8 cellular contexts compared by ENCODE assay signal in genomic region chrX:39855748-39856129, GRCh38.
DNase-seq lines count a peak whose midpoint lies in the region; ATAC-seq and TF ChIP-seq lines count a peak whose summit lies in the region.

No MANE protein-coding gene starts in this region.

- CTCF ChIA-PET in CD4-positive, alpha-beta T cell (lab: Charles Lee): interaction anchor here (0.5 to 3.0 kb wide), 7 partner anchors 14 to 1259 kb away, joined by 3 to 11 read pairs (median 3); no protein-coding TSS in a partner anchor

- DNase-seq in CD4-positive, alpha-beta T cell: peak; percentile 37 to 77 (median 64)
- peak; percentile 43 for DNase-seq in HT-29 (ENCODE audit: low spot score)
- peak; percentile 76 for DNase-seq in RPMI7951 (ENCODE audit: low read depth)
- DNase-seq in activated T-helper 2 cell treated with anti-CD3 and anti-CD28 coated beads, Interferon-gamma antibody, Interleukin-2, Interleukin-4, amounts not matched to agents 10 μg/mL and 5 μg/mL and 100 μg/mL, durations not matched to agents 14 hours and 24 hours and 36 hours (ENCODE audit: low spot score): peak; percentile 68
- no peak for DNase-seq in lower lobe of right lung
- DNase-seq in stimulated activated naive CD8-positive, alpha-beta T cell treated with anti-CD3 and anti-CD28 coated beads, Interleukin-15, amount 100 ng/mL, for 72 hours: peak; percentile 62 to 77
- no peak for DNase-seq in SKM-1 (lab: John Stamatoyannopoulos, UW; ENCODE audit: unreplicated experiment)

- peaks cover 68% of the 10 kb centered on the region for H3K4me1 Mint-ChIP-seq in CD4-positive, alpha-beta T cell (ENCODE audit: low read depth)
- peaks cover 63% of the 10 kb centered on the region for H3K4me1 Mint-ChIP-seq in activated T-helper 2 cell treated with anti-CD3 and anti-CD28 coated beads, Interferon-gamma antibody, Interleukin-2, Interleukin-4, amounts not matched to agents 10 μg/mL and 5 μg/mL and 100 μg/mL, durations not matched to agents 14 hours and 24 hours and 36 hours (ENCODE audit: low read depth)
- peaks cover 87% of the 10 kb centered on the region for H3K4me1 Mint-ChIP-seq in stimulated activated naive CD8-positive, alpha-beta T cell treated with anti-CD3 and anti-CD28 coated beads, Interleukin-15, amount 100 ng/mL, for 72 hours

- intact Hi-C loops in CD4-positive, alpha-beta T cell (cut with DNase I, micrococcal nuclease): loop anchor here in 1 of 2 experiments (1.0 to 5.0 kb wide), 4 partner anchors 41 to 320 kb away; partner anchors contain the start of gene BCOR
- intact Hi-C loops in activated T-helper 2 cell treated with anti-CD3 and anti-CD28 coated beads, Interferon-gamma antibody, Interleukin-2, Interleukin-4, amounts not matched to agents 10 μg/mL and 5 μg/mL and 100 μg/mL, durations not matched to agents 14 hours and 24 hours and 36 hours (cut with micrococcal nuclease): loop anchor here (1.0 to 10.0 kb wide), 14 partner anchors 15 to 1043 kb away; partner anchors contain the start of gene BCOR
- intact Hi-C loops in lower lobe of right lung (cut with DNase I): no loop called here

- no peaks in the 10 kb centered on the region for H3K9me3 ChIP-seq in CD4-positive, alpha-beta T cell (ENCODE audit: control insufficient read depth, low read length)
- H3K9me3 ChIP-seq in lower lobe of right lung: no peaks in the 10 kb centered on the region

- H3K36me3 ChIP-seq in lower lobe of right lung: no peaks in the 10 kb centered on the region

- H3K4me1 ChIP-seq in lower lobe of right lung: peaks cover 24% of the 10 kb centered on the region

- no peaks in the 10 kb centered on the region for H3K9me3 Mint-ChIP-seq in CD4-positive, alpha-beta T cell
- H3K9me3 Mint-ChIP-seq in activated T-helper 2 cell treated with anti-CD3 and anti-CD28 coated beads, Interferon-gamma antibody, Interleukin-2, Interleukin-4, amounts not matched to agents 10 μg/mL and 5 μg/mL and 100 μg/mL, durations not matched to agents 14 hours and 24 hours and 36 hours: no peaks in the 10 kb centered on the region
- no peaks in the 10 kb centered on the region for H3K9me3 Mint-ChIP-seq in stimulated activated naive CD8-positive, alpha-beta T cell treated with anti-CD3 and anti-CD28 coated beads, Interleukin-15, amount 100 ng/mL, for 72 hours

- TF ChIP-seq CTCF in CD4-positive, alpha-beta T cell (IDR thresholded peaks at IDR 0.05): no peak
- no peak for TF ChIP-seq CTCF in lower lobe of right lung (IDR thresholded peaks at IDR 0.05)

- POLR2A ChIA-PET in CD4-positive, alpha-beta T cell (lab: Charles Lee): interaction anchor here (1.1 to 2.2 kb wide), 9 partner anchors 36 to 321 kb away, joined by 3 to 11 read pairs (median 8); partner anchors contain the start of gene BCOR

- H3K27ac ChIP-seq in CD4-positive, alpha-beta T cell (ENCODE audit: low read depth, low read length): peak overlapping the region; percentile 97
- H3K27ac ChIP-seq in lower lobe of right lung: peak overlapping the region; percentile 41

- no peaks in the 10 kb centered on the region for H3K27me3 Mint-ChIP-seq in CD4-positive, alpha-beta T cell
- no peaks in the 10 kb centered on the region for H3K27me3 Mint-ChIP-seq in activated T-helper 2 cell treated with anti-CD3 and anti-CD28 coated beads, Interferon-gamma antibody, Interleukin-2, Interleukin-4, amounts not matched to agents 10 μg/mL and 5 μg/mL and 100 μg/mL, durations not matched to agents 14 hours and 24 hours and 36 hours (ENCODE audit: low read depth)
- no peaks in the 10 kb centered on the region for H3K27me3 Mint-ChIP-seq in stimulated activated naive CD8-positive, alpha-beta T cell treated with anti-CD3 and anti-CD28 coated beads, Interleukin-15, amount 100 ng/mL, for 72 hours

- ATAC-seq in CD4-positive, alpha-beta T cell (ENCODE audit: poor library complexity): peak; percentile 63
- ATAC-seq in GM19468 (IDR thresholded peaks at IDR 0.05; ENCODE audit: extremely low read depth, unreplicated experiment) (peak; percentile 33), lower lobe of right lung (peak; percentile 29 to 68)
- peak; percentile 64 for ATAC-seq in stimulated activated naive CD8-positive, alpha-beta T cell treated with anti-CD3 and anti-CD28 coated beads, Interleukin-15, amount 100 ng/mL, for 72 hours

- no peaks in the 10 kb centered on the region for H3K36me3 Mint-ChIP-seq in CD4-positive, alpha-beta T cell (ENCODE audit: low read depth)
- peaks cover 14% of the 10 kb centered on the region for H3K36me3 Mint-ChIP-seq in activated T-helper 2 cell treated with anti-CD3 and anti-CD28 coated beads, Interferon-gamma antibody, Interleukin-2, Interleukin-4, amounts not matched to agents 10 μg/mL and 5 μg/mL and 100 μg/mL, durations not matched to agents 14 hours and 24 hours and 36 hours (ENCODE audit: low read depth)

- peak overlapping the region; percentile 96 for H3K27ac Mint-ChIP-seq in CD4-positive, alpha-beta T cell
- H3K27ac Mint-ChIP-seq in activated T-helper 2 cell treated with anti-CD3 and anti-CD28 coated beads, Interferon-gamma antibody, Interleukin-2, Interleukin-4, amounts not matched to agents 10 μg/mL and 5 μg/mL and 100 μg/mL, durations not matched to agents 14 hours and 24 hours and 36 hours: peak overlapping the region; percentile 99
- peak overlapping the region; percentile 97 to 98 for H3K27ac Mint-ChIP-seq in stimulated activated naive CD8-positive, alpha-beta T cell treated with anti-CD3 and anti-CD28 coated beads, Interleukin-15, amount 100 ng/mL, for 72 hours

- no peak overlapping the region for H3K4me3 ChIP-seq in lower lobe of right lung

- no peaks in the 10 kb centered on the region for H3K27me3 ChIP-seq in CD4-positive, alpha-beta T cell (ENCODE audit: control insufficient read depth, insufficient read depth, low read length)
- H3K27me3 ChIP-seq in lower lobe of right lung (ENCODE audit: low read depth): no peaks in the 10 kb centered on the region

- peak overlapping the region; percentile 82 for H3K4me3 Mint-ChIP-seq in CD4-positive, alpha-beta T cell
- peak overlapping the region; percentile 84 for H3K4me3 Mint-ChIP-seq in activated T-helper 2 cell treated with anti-CD3 and anti-CD28 coated beads, Interferon-gamma antibody, Interleukin-2, Interleukin-4, amounts not matched to agents 10 μg/mL and 5 μg/mL and 100 μg/mL, durations not matched to agents 14 hours and 24 hours and 36 hours (ENCODE audit: low read depth)
- peak overlapping the region; percentile 88 to 90 for H3K4me3 Mint-ChIP-seq in stimulated activated naive CD8-positive, alpha-beta T cell treated with anti-CD3 and anti-CD28 coated beads, Interleukin-15, amount 100 ng/mL, for 72 hours

Comparison
In these comparisons a context has a peak if more than half of its experiments do, and no peak if none do; other contexts are left out.
1. DNase-seq: peak in CD4-positive, alpha-beta T cell (10 of 10), HT-29 (single experiment), RPMI7951 (single experiment), activated T-helper 2 cell treated with anti-CD3 and anti-CD28 coated beads, Interferon-gamma antibody, Interleukin-2, Interleukin-4, amounts not matched to agents 10 μg/mL and 5 μg/mL and 100 μg/mL, durations not matched to agents 14 hours and 24 hours and 36 hours (single experiment) and stimulated activated naive CD8-positive, alpha-beta T cell treated with anti-CD3 and anti-CD28 coated beads, Interleukin-15, amount 100 ng/mL, for 72 hours (2 of 2); none in lower lobe of right lung (single experiment) and SKM-1 (single experiment).
2. Peak in every context shown above with its lines, with median percentiles within 50 percentile points of each other: ATAC-seq, H3K27ac Mint-ChIP-seq and H3K4me3 Mint-ChIP-seq.